14 cellular contexts compared by ENCODE assay signal in genomic region chr7:111958889-111959288, GRCh38.
DNase-seq lines count a peak whose midpoint lies in the region; ATAC-seq and TF ChIP-seq lines count a peak whose summit lies in the region.
"Had no signal": no experiment of that assay in that cellular context is flagged by ENCODE, and none has a peak within 500 bp of the region (broad histone marks: within the 10 kb centered on the region; RNA-seq: fewer than 3 reads in every experiment).

No MANE protein-coding gene starts in this region.

- H3K36me3 ChIP-seq in HEK293 (ENCODE audit: control insufficient read depth in 2 of 2, insufficient read depth in 1 of 2, low read length in 2 of 2) (no peaks in the 10 kb centered on the region), WERI-Rb-1 (no peaks in the 10 kb centered on the region)
- H3K36me3 ChIP-seq: neural progenitor cell, tibial nerve had no signal

- no peaks in the 10 kb centered on the region for H3K36me3 Mint-ChIP-seq in activated CD8-positive, alpha-beta T cell treated with anti-CD3 and anti-CD28 coated beads for 36 hours (ENCODE audit: low read depth)
- no peaks in the 10 kb centered on the region for H3K36me3 Mint-ChIP-seq in activated CD4-positive, alpha-beta T cell treated with anti-CD3 and anti-CD28 coated beads, Interleukin-2, amount 10 ng/mL, durations not matched to agents 7 days and 5 days (ENCODE audit: low read depth)

- H3K27ac ChIP-seq in HEK293 (ENCODE audit: extremely low read depth, low read depth, low read length) (no peak overlapping the region), WERI-Rb-1 (no peak overlapping the region)
- H3K27ac ChIP-seq: epithelial cell of prostate, neural progenitor cell, tibial nerve had no signal

- H3K9me3 Mint-ChIP-seq in activated CD8-positive, alpha-beta T cell treated with anti-CD3 and anti-CD28 coated beads for 36 hours: no peaks in the 10 kb centered on the region
- no peaks in the 10 kb centered on the region for H3K9me3 Mint-ChIP-seq in activated CD4-positive, alpha-beta T cell treated with anti-CD3 and anti-CD28 coated beads, Interleukin-2, amount 10 ng/mL, durations not matched to agents 7 days and 5 days
- H3K9me3 Mint-ChIP-seq: neural progenitor cell had no signal

- TF ChIP-seq CTCF in HEK293 (tag by site-specific recombination; IDR thresholded peaks at IDR 0.05) (no peak), WERI-Rb-1 (IDR thresholded peaks at IDR 0.05; ENCODE audit: low read depth, low read length) (no peak)
- no peak for TF ChIP-seq CTCF in activated CD8-positive, alpha-beta T cell treated with anti-CD3 and anti-CD28 coated beads for 36 hours (IDR thresholded peaks at IDR 0.05)

- H3K9me3 ChIP-seq in HEK293 (ENCODE audit: control insufficient read depth, insufficient read depth, low read depth, low read length) (no peaks in the 10 kb centered on the region), WERI-Rb-1 (ENCODE audit: severe bottlenecking) (no peaks in the 10 kb centered on the region)
- H3K9me3 ChIP-seq: tibial nerve had no signal

- ATAC-seq in activated CD8-positive, alpha-beta T cell treated with anti-CD3 and anti-CD28 coated beads for 36 hours: no peak
- ATAC-seq in GM21447 (IDR thresholded peaks at IDR 0.05; ENCODE audit: unreplicated experiment): no peak
- ATAC-seq: left ventricle myocardium superior had no signal

- H3K27me3 Mint-ChIP-seq in activated CD8-positive, alpha-beta T cell treated with anti-CD3 and anti-CD28 coated beads for 36 hours: no peaks in the 10 kb centered on the region
- H3K27me3 Mint-ChIP-seq in activated CD4-positive, alpha-beta T cell treated with anti-CD3 and anti-CD28 coated beads, Interleukin-2, amount 10 ng/mL, durations not matched to agents 7 days and 5 days: no peaks in the 10 kb centered on the region

- H3K4me3 ChIP-seq in HEK293 (ENCODE audit: low read depth, low read length) (no peak overlapping the region), WERI-Rb-1 (ENCODE audit: low read depth, low read length) (no peak overlapping the region)
- H3K4me3 ChIP-seq: neural progenitor cell, tibial nerve had no signal

- intact Hi-C loops in activated CD8-positive, alpha-beta T cell treated with anti-CD3 and anti-CD28 coated beads for 36 hours (cut with micrococcal nuclease): no loop called here

- H3K27me3 ChIP-seq in WERI-Rb-1 (ENCODE audit: insufficient read depth, low read depth, severe bottlenecking): no peaks in the 10 kb centered on the region
- H3K27me3 ChIP-seq: neural progenitor cell, tibial nerve had no signal

- DNase-seq in NCI-H2107 treated with DMSO at 0.1 percent for 48 hours (lab: John Stamatoyannopoulos, UW; ENCODE audit: unreplicated experiment) (peak; percentile 83), WERI-Rb-1 (peak; percentile 40), pulmonary artery endothelial cell (ENCODE audit: low read depth, low spot score) (peak; percentile 44), AG08396 (ENCODE audit: low spot score) (no peak)
- no peak for DNase-seq in activated CD8-positive, alpha-beta T cell treated with anti-CD3 and anti-CD28 coated beads for 36 hours
- no peak for DNase-seq in activated CD4-positive, alpha-beta T cell treated with anti-CD3 and anti-CD28 coated beads, Interleukin-2, amount 10 ng/mL, durations not matched to agents 7 days and 5 days
- DNase-seq: activated CD4-positive, alpha-beta T cell treated with anti-CD3 and anti-CD28 coated beads for 48 hours; left ventricle myocardium superior; T-helper 1 cell had no signal

- no peak overlapping the region for H3K27ac Mint-ChIP-seq in activated CD8-positive, alpha-beta T cell treated with anti-CD3 and anti-CD28 coated beads for 36 hours
- H3K27ac Mint-ChIP-seq in activated CD4-positive, alpha-beta T cell treated with anti-CD3 and anti-CD28 coated beads, Interleukin-2, amount 10 ng/mL, durations not matched to agents 7 days and 5 days: no peak overlapping the region
- H3K27ac Mint-ChIP-seq: neural progenitor cell had no signal

- POLR2A ChIA-PET in HEK293 (lab: Yijun Ruan, JAX): interaction anchor here (1.6 to 2.3 kb wide), 2 partner anchors 192 to 247 kb away, joined by 3 to 9 read pairs; partner anchors contain the start of genes DOCK4 and ZNF277
- POLR2A ChIA-PET in activated CD8-positive, alpha-beta T cell treated with anti-CD3 and anti-CD28 coated beads for 36 hours (lab: Charles Lee): no interaction called here
- POLR2A ChIA-PET in activated CD4-positive, alpha-beta T cell treated with anti-CD3 and anti-CD28 coated beads, Interleukin-2, amount 10 ng/mL, durations not matched to agents 7 days and 5 days (lab: Charles Lee): no interaction called here

- no peak overlapping the region for H3K4me3 Mint-ChIP-seq in activated CD8-positive, alpha-beta T cell treated with anti-CD3 and anti-CD28 coated beads for 36 hours
- H3K4me3 Mint-ChIP-seq in activated CD4-positive, alpha-beta T cell treated with anti-CD3 and anti-CD28 coated beads, Interleukin-2, amount 10 ng/mL, durations not matched to agents 7 days and 5 days: no peak overlapping the region
- H3K4me3 Mint-ChIP-seq: neural progenitor cell had no signal

- H3K4me1 Mint-ChIP-seq in activated CD8-positive, alpha-beta T cell treated with anti-CD3 and anti-CD28 coated beads for 36 hours (ENCODE audit: low read depth): no peaks in the 10 kb centered on the region
- H3K4me1 Mint-ChIP-seq in activated CD4-positive, alpha-beta T cell treated with anti-CD3 and anti-CD28 coated beads, Interleukin-2, amount 10 ng/mL, durations not matched to agents 7 days and 5 days: no peaks in the 10 kb centered on the region

- peaks cover 11% of the 10 kb centered on the region for H3K4me1 ChIP-seq in HEK293 (ENCODE audit: control insufficient read depth, insufficient read depth, low read length)

- CTCF ChIA-PET in HEK293 (lab: Yijun Ruan, JAX): interaction anchor here (1.0 to 1.2 kb wide), 2 partner anchors 451 to 455 kb away, joined by 3 read pairs; no protein-coding TSS in a partner anchor
- CTCF ChIA-PET in activated CD8-positive, alpha-beta T cell treated with anti-CD3 and anti-CD28 coated beads for 36 hours (lab: Charles Lee): no interaction called here
- CTCF ChIA-PET in activated CD4-positive, alpha-beta T cell treated with anti-CD3 and anti-CD28 coated beads, Interleukin-2, amount 10 ng/mL, durations not matched to agents 7 days and 5 days (lab: Charles Lee): no interaction called here

TF ChIP-seq in HEK293, 187 proteins besides CTCF, POLR2A, EP300 and RAD21 (continues in another document):
- TF ChIP-seq ZSCAN30 (tag by site-specific recombination; IDR thresholded peaks at IDR 0.05) (0 out of 2 replicates have a peak, but pooled peaks have one; percentile 39), TSHZ1 (tag by site-specific recombination; IDR thresholded peaks at IDR 0.05; ENCODE audit: borderline replicate concordance) (peak; percentile 26; the same call in 1 of the 2 replicates), KLF8 (tag by site-specific recombination; IDR thresholded peaks at IDR 0.05) (peak; percentile 47; the same call in 1 of the 2 replicates), ZNF830 (tag by site-specific recombination; IDR thresholded peaks at IDR 0.05; ENCODE audit: low read depth) (no peak), PRDM10 (tag by site-specific recombination; IDR thresholded peaks at IDR 0.05) (0 out of 2 replicates have a peak, but pooled peaks have one; percentile 12)

Comparison
In these comparisons a context has a peak if more than half of its experiments do, and no peak if none do; other contexts are left out.
1. DNase-seq: peak in NCI-H2107 treated with DMSO at 0.1 percent for 48 hours (single experiment), WERI-Rb-1 (single experiment) and pulmonary artery endothelial cell (single experiment); none in activated CD8-positive, alpha-beta T cell treated with anti-CD3 and anti-CD28 coated beads for 36 hours (single experiment), activated CD4-positive, alpha-beta T cell treated with anti-CD3 and anti-CD28 coated beads, Interleukin-2, amount 10 ng/mL, durations not matched to agents 7 days and 5 days (single experiment) and AG08396 (single experiment).